1 cellular context compared by ENCODE assay signal in genomic region chr2:204665244-204665643, GRCh38.
TF ChIP-seq lines count a peak whose summit lies in the region.

No MANE protein-coding gene starts in this region.

TF ChIP-seq in WTC11, 78 proteins besides CTCF, POLR2A, EP300 and RAD21 (continued from another document):
- TF ChIP-seq USF2 (CRISPR knock-in tag; IDR thresholded peaks at IDR 0.05) (no peak), SMAD3 (CRISPR knock-in tag; IDR thresholded peaks at IDR 0.05; ENCODE audit: borderline replicate concordance) (no peak), TEAD1 (CRISPR knock-in tag; IDR thresholded peaks at IDR 0.05) (no peak)
